Comparison of ENCODE assay signal across 22 cellular contexts in the genomic region with DNA sequence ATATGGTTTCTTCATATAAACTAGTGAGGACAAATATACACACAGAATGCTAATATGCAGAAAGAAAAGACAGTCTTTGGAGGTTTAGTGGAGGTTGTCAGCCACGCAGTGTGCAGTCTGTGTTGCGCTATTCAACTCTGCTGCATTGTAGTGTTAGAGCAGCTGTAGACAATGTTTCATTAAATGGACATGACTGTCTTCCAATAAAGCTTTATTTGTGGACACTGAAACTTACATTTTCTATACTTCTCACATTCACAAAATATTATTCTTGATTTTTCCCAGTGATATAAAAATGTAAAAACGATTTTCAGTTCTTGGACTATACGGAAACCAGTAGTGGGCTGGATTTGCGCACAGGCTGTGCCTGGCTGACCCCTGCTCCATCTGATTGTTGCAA. TPM values are rescaled to one million over a fixed set of nuclear protein-coding genes. Genes with fewer than 3 reads are reported as not detected.
DNase-seq lines count a peak whose midpoint lies in the region; ATAC-seq, FAIRE-seq and TF ChIP-seq lines count a peak whose summit lies in the region.
"Had no signal": no experiment of that assay in that cellular context is flagged by ENCODE, and none has a peak within 500 bp of the region (broad histone marks: within the 10 kb centered on the region; RNA-seq: fewer than 3 reads in every experiment).

No MANE protein-coding gene starts in this region.

- no peak for FAIRE-seq in HepG2 (lab: Jason Lieb, UNC)
- no peak for FAIRE-seq in K562 (lab: Jason Lieb, UNC)
- no peak for FAIRE-seq in RCC 7860 (lab: Jason Lieb, UNC)
- FAIRE-seq: A204.1, G401.6, GM12891, GM18507, H54 had no signal

- H3K36me3 ChIP-seq in HepG2 (replicated peaks in 1 of 2; ENCODE audit: control insufficient read depth in 1 of 2, insufficient read depth in 2 of 2, low read length in 2 of 2) (peaks cover 9 to 57% of the 10 kb centered on the region in 2 experiments), right lobe of liver (peaks cover 0 to 68% (median 11%) of the 10 kb centered on the region in 4 donors), OCI-LY7 (ENCODE audit: insufficient read depth, low read length) (peaks cover 87% of the 10 kb centered on the region), K562 (ENCODE audit: control insufficient read depth, insufficient read depth, low read length) (peaks cover 68% of the 10 kb centered on the region; the same call in 2 of the 3 replicates)

- POLR2A ChIA-PET in HepG2 (lab: Yijun Ruan, JAX) (no interaction called here), OCI-LY7 (lab: Charles Lee) (no interaction called here), K562 (lab: Yijun Ruan, JAX) (interaction anchor here (0.5 kb wide), 1 partner anchor 272 kb away, joined by 7 read pairs; no protein-coding TSS in a partner anchor)

- H3K4me3 ChIP-seq in HepG2 (replicated peaks in 1 of 3; ENCODE audit: insufficient read depth in 1 of 3, low read depth in 2 of 3, low read length in 3 of 3) (no peak overlapping the region), right lobe of liver (no peak overlapping the region), OCI-LY7 (ENCODE audit: low read depth, low read length, poor library complexity, severe bottlenecking) (no peak overlapping the region), K562 (no peak overlapping the region)
- H3K4me3 ChIP-seq: BLaER1 treated with 17β-estradiol and CSF1 and Interleukin-3, amounts not matched to agents 10 nM and 100 nM; HAP-1 had no signal

- DNase-seq in HepG2 (ENCODE audit: low spot score) (no peak), right lobe of liver (no peak), OCI-LY7 (ENCODE audit: low spot score) (no peak), K562 (ENCODE audit: extremely low read depth in 1 of 4, low spot score in 3 of 4) (no peak), NCI-H1048 (lab: John Stamatoyannopoulos, UW) (no peak), RCC 7860 (ENCODE audit: low spot score) (no peak)
- DNase-seq: ACHN; AML-193; BE2C; CD4-positive, alpha-beta T cell; CD8-positive, alpha-beta memory T cell; DMS153; DND-41; GOT3 had no signal

- 95% methylated on average over 5 of the region's 5 CpGs for WGBS in HepG2 (ENCODE audit: low lambda C conversion rate)
- WGBS in right lobe of liver (ENCODE audit: insufficient coverage, low coverage, low lambda C conversion rate, missing lambda C conversion rate): 94% methylated on average over 5 of the region's 5 CpGs
- 93% methylated on average over 5 of the region's 5 CpGs for WGBS in K562 (ENCODE audit: insufficient coverage, low coverage, missing lambda C conversion rate)

- no peak for ATAC-seq in HepG2
- ATAC-seq in right lobe of liver: no peak
- ATAC-seq in K562: no peak

- H3K4me2 ChIP-seq in HepG2 (ENCODE audit: low read depth, low read length) (no peak overlapping the region), OCI-LY7 (ENCODE audit: low read length) (no peak overlapping the region), K562 (ENCODE audit: insufficient read depth, low read length) (no peak overlapping the region)
- H3K4me2 ChIP-seq: BLaER1 treated with 17β-estradiol and CSF1 and Interleukin-3, amounts not matched to agents 10 nM and 100 nM had no signal

- intact Hi-C loops in HepG2 (cut with micrococcal nuclease; ENCODE audit: unreplicated experiment): no loop called here
- intact Hi-C loops in right lobe of liver (cut with DNase I): no loop called here
- intact Hi-C loops in OCI-LY7 (cut with micrococcal nuclease; ENCODE audit: unreplicated experiment): no loop called here
- intact Hi-C loops in K562 (cut with micrococcal nuclease): no loop called here

- H4K20me1 ChIP-seq in HepG2 (ENCODE audit: insufficient read depth, low read length): no peaks in the 10 kb centered on the region
- no peaks in the 10 kb centered on the region for H4K20me1 ChIP-seq in OCI-LY7 (ENCODE audit: insufficient read depth, low read length)
- H4K20me1 ChIP-seq in K562 (replicated peaks; ENCODE audit: control insufficient read depth, insufficient read depth, low read length): no peaks in the 10 kb centered on the region
- H4K20me1 ChIP-seq: BLaER1 treated with 17β-estradiol and CSF1 and Interleukin-3, amounts not matched to agents 10 nM and 100 nM had no signal

- TF ChIP-seq EP300 in HepG2 (IDR thresholded peaks at IDR 0.05; ENCODE audit: low read depth in 2 of 2, low read length in 2 of 2): no peak
- TF ChIP-seq EP300 in HepG2 (CRISPR knock-in tag; IDR thresholded peaks at IDR 0.05; ENCODE audit: borderline replicate concordance): no peak
- no peak for TF ChIP-seq EP300 in K562 (IDR thresholded peaks at IDR 0.05; ENCODE audit: low read length)

- TF ChIP-seq RAD21 in HepG2 (CRISPR knock-in tag; IDR thresholded peaks at IDR 0.05) (no peak), K562 (CRISPR knock-in tag; conservative IDR thresholded peaks at IDR 0.05 in 1 of 2, IDR thresholded peaks at IDR 0.05 in 1 of 2) (no peak)

- H3K9me2 ChIP-seq in OCI-LY7 (ENCODE audit: insufficient read depth, low read length): no peaks in the 10 kb centered on the region

- BruUV-seq in HepG2 (replicated peaks; lab: Mats Ljungman, UMichigan) (TSS peak; percentile 48), OCI-LY7 (replicated peaks; lab: Mats Ljungman, UMichigan) (TSS peak; percentile 68), K562 (replicated peaks; lab: Mats Ljungman, UMichigan) (TSS peak; percentile 28)

- H3K9me1 ChIP-seq in K562 (ENCODE audit: control insufficient read depth, insufficient read depth, low read length): no peaks in the 10 kb centered on the region

- no peak overlapping the region for H3K9ac ChIP-seq in HepG2 (ENCODE audit: insufficient read depth, low read depth, low read length)
- H3K9ac ChIP-seq in K562 (ENCODE audit: insufficient read depth in 1 of 2, low read depth in 2 of 2, low read length in 2 of 2): no peak overlapping the region
- H3K9ac ChIP-seq: BLaER1 treated with 17β-estradiol and CSF1 and Interleukin-3, amounts not matched to agents 10 nM and 100 nM had no signal

- in situ Hi-C loops in HepG2 (cut with HindIII; ENCODE audit: extremely low pct_ligation_motif_present, low pct_unique_long_range_greater_than_20kb) (no loop called here), K562 (cut with MboI) (no loop called here)

- H3K79me2 ChIP-seq in HepG2 (ENCODE audit: insufficient read depth, low read length): no peaks in the 10 kb centered on the region
- no peaks in the 10 kb centered on the region for H3K79me2 ChIP-seq in OCI-LY7 (ENCODE audit: insufficient read depth, low read depth, low read length)
- no peaks in the 10 kb centered on the region for H3K79me2 ChIP-seq in K562 (ENCODE audit: control insufficient read depth, insufficient read depth, low read length)

- H3K27me3 ChIP-seq in HepG2 (ENCODE audit: control insufficient read depth in 1 of 2, insufficient read depth in 2 of 2, low read length in 2 of 2): no peaks in the 10 kb centered on the region
- no peaks in the 10 kb centered on the region for H3K27me3 ChIP-seq in right lobe of liver
- H3K27me3 ChIP-seq in K562 (ENCODE audit: control insufficient read depth in 2 of 2, insufficient read depth in 2 of 2, low read length in 2 of 2): no peaks in the 10 kb centered on the region
- H3K27me3 ChIP-seq: BE2C; BLaER1 treated with 17β-estradiol and CSF1 and Interleukin-3, amounts not matched to agents 10 nM and 100 nM had no signal

- H2AFZ ChIP-seq in HepG2 (ENCODE audit: low read length): no peak overlapping the region
- H2AFZ ChIP-seq in OCI-LY7 (ENCODE audit: low read length): no peak overlapping the region
- no peak overlapping the region for H2AFZ ChIP-seq in K562 (ENCODE audit: low read depth, low read length)

- TF ChIP-seq CTCF in HepG2 (CRISPR knock-in tag; IDR thresholded peaks at IDR 0.05) (no peak), right lobe of liver (IDR thresholded peaks at IDR 0.05) (no peak), OCI-LY7 (conservative IDR thresholded peaks at IDR 0.05; ENCODE audit: low read length) (no peak), K562 (IDR thresholded peaks at IDR 0.05 in 2 of 3, conservative IDR thresholded peaks at IDR 0.05 in 1 of 3; ENCODE audit: insufficient read depth in 2 of 3, low read depth in 1 of 3, low read length in 3 of 3) (no peak)

- CTCF ChIA-PET in HepG2 (lab: Yijun Ruan, JAX; ENCODE audit: low intra/inter-chr PET ratio, low total read pairs) (no interaction called here), OCI-LY7 (lab: Charles Lee; ENCODE audit: unreplicated experiment) (no interaction called here), K562 (lab: Yijun Ruan, JAX; ENCODE audit: low intra/inter-chr PET ratio) (no interaction called here)

- H3K27ac ChIP-seq in HepG2 (ENCODE audit: extremely low read length, insufficient read depth, low read length) (no peak overlapping the region), right lobe of liver (no peak overlapping the region), OCI-LY7 (ENCODE audit: low read depth, low read length, poor library complexity, severe bottlenecking) (no peak overlapping the region), K562 (ENCODE audit: extremely low read depth, low read depth, low read length) (no peak overlapping the region)
- H3K27ac ChIP-seq: 22Rv1; BLaER1 treated with 17β-estradiol and CSF1 and Interleukin-3, amounts not matched to agents 10 nM and 100 nM had no signal

- TF ChIP-seq POLR2A in HepG2 (IDR thresholded peaks at IDR 0.05; ENCODE audit: insufficient read depth in 1 of 2, low read depth in 2 of 2, low read length in 2 of 2): no peak
- no peak for TF ChIP-seq POLR2A in right lobe of liver (IDR thresholded peaks at IDR 0.05)
- TF ChIP-seq POLR2A in K562 (conservative IDR thresholded peaks at IDR 0.05): no peak

- H3K4me1 ChIP-seq in HepG2 (ENCODE audit: insufficient read depth, low read length): no peaks in the 10 kb centered on the region
- no peaks in the 10 kb centered on the region for H3K4me1 ChIP-seq in right lobe of liver
- H3K4me1 ChIP-seq in OCI-LY7 (ENCODE audit: insufficient read depth, low read length, poor library complexity, severe bottlenecking): no peaks in the 10 kb centered on the region
- H3K4me1 ChIP-seq in K562 (replicated peaks in 1 of 2; ENCODE audit: control insufficient read depth in 2 of 2, insufficient read depth in 2 of 2, low read length in 2 of 2): no peaks in the 10 kb centered on the region
- H3K4me1 ChIP-seq: BE2C; BLaER1 treated with 17β-estradiol and CSF1 and Interleukin-3, amounts not matched to agents 10 nM and 100 nM; HAP-1 had no signal

- H3K9me3 ChIP-seq in HepG2 (ENCODE audit: low read length) (no peaks in the 10 kb centered on the region), right lobe of liver (no peaks in the 10 kb centered on the region), OCI-LY7 (ENCODE audit: low read length) (no peaks in the 10 kb centered on the region), K562 (replicated peaks; ENCODE audit: control insufficient read depth, insufficient read depth, low read depth, low read length) (no peaks in the 10 kb centered on the region)
- H3K9me3 ChIP-seq: BE2C; BLaER1 treated with 17β-estradiol and CSF1 and Interleukin-3, amounts not matched to agents 10 nM and 100 nM; HAP-1 had no signal

RNA-seq across cellular contexts. Expression of a gene that starts 13.3 kb away (rescaled TPM):
- total RNA-seq in HepG2 (2016; rRNA removed; fragmentation: Illumina TruSeq; extraction: Trizol) (44.7 and 65.1 TPM in 2 replicates), right lobe of liver (1 to 10 TPM; 6.8 to 9.5 (median 7.3) TPM), OCI-LY7 (2022) (21.4 and 25.3 TPM in 2 replicates), K562 (2014; rRNA removed) (46.0 and 48.8 TPM in 2 replicates), K562 (2014; rRNA removed; fragmentation: Illumina TruSeq; extraction: Trizol) (67.9 and 69.2 TPM in 2 replicates), K562 (2015; rRNA removed; fragmentation: Illumina TruSeq; extraction: Trizol) (48.7 and 57.0 TPM in 2 replicates), K562 (2021) (57.3 and 60.0 TPM in 2 replicates)
- 9.5 and 10.9 TPM in 2 replicates for total RNA-seq in HepG2 (2016; cell fraction: cytosol; rRNA removed; fragmentation: Illumina TruSeq; extraction: Trizol; ENCODE audit: low read depth)
- total RNA-seq in HepG2 (2016; cell fraction: insoluble cytoplasmic fraction; rRNA removed; fragmentation: Illumina TruSeq; extraction: Trizol): 43.8 and 63.7 TPM in 2 replicates
- 15.7 and 17.8 TPM in 2 replicates for total RNA-seq in HepG2 (2016; cell fraction: membrane; rRNA removed; fragmentation: Illumina TruSeq; extraction: Trizol)
- total RNA-seq in HepG2 (2016; cell fraction: nucleus; rRNA removed; fragmentation: Illumina TruSeq; extraction: Trizol): 36.7 and 38.7 TPM in 2 replicates
- polyA plus RNA-seq in HepG2 (2011; rRNA removed) (23.0 and 26.7 TPM in 2 replicates), K562 (2011; rRNA removed) (48.3 and 69.3 TPM in 2 replicates), K562 (2014; fragmentation: Illumina TruSeq; extraction: Trizol) (64.0 and 80.0 TPM in 2 replicates), K562 (2014; fragmentation: Nextera tagmentation; extraction: Ambion mirVana) (10 to 100 TPM; 55.0 to 93.4 TPM), K562 (2014; rRNA removed) (43.5 and 44.3 TPM in 2 replicates)
- 14.3 and 22.9 TPM in 2 replicates for polyA plus RNA-seq in HepG2 (2011; cell fraction: cytosol; rRNA removed)
- 12.1 and 14.8 TPM in 2 replicates for polyA plus RNA-seq in HepG2 (2011; cell fraction: nucleus; rRNA removed)
- polyA plus RNA-seq in HepG2 (2012): 20.5 and 25.5 TPM in 2 replicates
- polyA plus RNA-seq in HepG2 (2016; cell fraction: cytosol; fragmentation: Illumina TruSeq; extraction: Trizol; ENCODE audit: low read depth): 3.7 and 4.5 TPM in 2 replicates
- 45.5 and 47.0 TPM in 2 replicates for polyA plus RNA-seq in HepG2 (2016; cell fraction: insoluble cytoplasmic fraction; fragmentation: Illumina TruSeq; extraction: Trizol; ENCODE audit: low read depth)
- 7.3 and 8.6 TPM in 2 replicates for polyA plus RNA-seq in HepG2 (2016; cell fraction: membrane; fragmentation: Illumina TruSeq; extraction: Trizol; ENCODE audit: low read depth)
- polyA plus RNA-seq in HepG2 (2016; cell fraction: nucleus; fragmentation: Illumina TruSeq; extraction: Trizol; ENCODE audit: insufficient read depth, low read depth): 19.1 and 22.3 TPM in 2 replicates
- 29.8 and 40.4 TPM in 2 replicates for polyA minus RNA-seq in HepG2 (2011; rRNA and poly(A)+ RNA removed; ENCODE audit: low replicate concordance)
- 20.0 and 21.8 TPM in 2 replicates for polyA minus RNA-seq in HepG2 (2011; cell fraction: cytosol; rRNA and poly(A)+ RNA removed)
- 56.0 and 69.0 TPM in 2 replicates for polyA minus RNA-seq in HepG2 (2011; cell fraction: nucleus; rRNA and poly(A)+ RNA removed)
- 20.0 and 27.7 TPM in 2 replicates for total RNA-seq in OCI-LY7 (2014; rRNA removed; shearing (Covaris generic))
- total RNA-seq in K562 (2011; cell fraction: chromatin; rRNA removed; ENCODE audit: low replicate concordance): 53.1 and 95.8 TPM in 2 replicates
- total RNA-seq in K562 (2011; cell fraction: nucleolus; rRNA removed): 29.2 and 30.4 TPM in 2 replicates
- total RNA-seq in K562 (2011; cell fraction: nucleoplasm; rRNA removed): 34.4 and 38.4 TPM in 2 replicates
- polyA plus RNA-seq in K562 (2011; cell fraction: cytosol; rRNA removed): 31.4 and 47.0 TPM in 2 replicates
- 21.1 and 26.0 TPM in 2 replicates for polyA plus RNA-seq in K562 (2011; cell fraction: nucleus; rRNA removed)
- polyA plus RNA-seq in K562 (2012): 27.3 and 51.3 TPM in 2 replicates
- polyA minus RNA-seq in K562 (2011; rRNA and poly(A)+ RNA removed): 82.7 and 91.2 TPM in 2 replicates
- polyA minus RNA-seq in K562 (2011; cell fraction: cytosol; rRNA and poly(A)+ RNA removed): 19.0 and 44.9 TPM in 2 replicates
- polyA minus RNA-seq in K562 (2011; cell fraction: nucleus; rRNA and poly(A)+ RNA removed): 32.0 and 54.8 TPM in 2 replicates
